ENCODE assay signal across 9 cellular contexts in genomic region chr6:101011165-101011564, GRCh38.
DNase-seq lines count a peak whose midpoint lies in the region; ATAC-seq and TF ChIP-seq lines count a peak whose summit lies in the region.
"Had no signal": no experiment of that assay in that cellular context is flagged by ENCODE, and none has a peak within 500 bp of the region (broad histone marks: within the 10 kb centered on the region; RNA-seq: fewer than 3 reads in every experiment).

No MANE protein-coding gene starts in this region.

- intact Hi-C loops in vagina (cut with DNase I) (no loop called here), thyroid gland (cut with DNase I) (no loop called here)

- peak in 2 of 3 experiments; percentile 30 to 57 for DNase-seq in NCI-H1417 (lab: John Stamatoyannopoulos, UW)
- no peak for DNase-seq in NCI-H1417 treated with DMSO at 0.1 percent for 48 hours (lab: John Stamatoyannopoulos, UW)
- peak; percentile 70 for DNase-seq in Jurkat, Clone E6-1 (ENCODE audit: low read depth, low spot score)
- DNase-seq in fibroblast of villous mesenchyme (ENCODE audit: low read depth): no peak
- DNase-seq in vagina (ENCODE audit: extremely low spot score in 2 of 2): no peak
- no peak for DNase-seq in thyroid gland
- no peak for DNase-seq in HAP-1 (ENCODE audit: low spot score in 2 of 2)

- no peaks in the 10 kb centered on the region for H3K4me1 ChIP-seq in vagina
- no peaks in the 10 kb centered on the region for H3K4me1 ChIP-seq in thyroid gland
- no peaks in the 10 kb centered on the region for H3K4me1 ChIP-seq in HAP-1

- peak; percentile 96 for ATAC-seq in GM21619 (IDR thresholded peaks at IDR 0.05; ENCODE audit: unreplicated experiment)

- WGBS in thyroid gland, 2 donors: 43 to 66% methylated on average over 2 of the region's 2 CpGs

- H3K9me3 ChIP-seq in vagina: no peaks in the 10 kb centered on the region
- H3K9me3 ChIP-seq in thyroid gland: peaks cover 3% of the 10 kb centered on the region
- no peaks in the 10 kb centered on the region; the same call in 1 of the 2 replicates for H3K9me3 ChIP-seq in HAP-1

- H3K4me3 ChIP-seq in Jurkat, Clone E6-1 (ENCODE audit: low read length): no peak overlapping the region
- H3K4me3 ChIP-seq in fibroblast of villous mesenchyme (ENCODE audit: low read depth, low read length): peak overlapping the region; percentile 13
- H3K4me3 ChIP-seq in vagina: no peak overlapping the region
- no peak overlapping the region for H3K4me3 ChIP-seq in thyroid gland (replicated peaks in 1 of 3)
- H3K4me3 ChIP-seq in HAP-1: no peak overlapping the region
- H3K4me3 ChIP-seq: SK-N-MC had no signal

- H3K27ac ChIP-seq in vagina (no peak overlapping the region), thyroid gland (no peak overlapping the region)
- H3K27ac ChIP-seq: SK-N-MC had no signal

- in situ Hi-C loops in HAP-1 (cut with MboI; ENCODE audit: low sequenced_read_pairs): no loop called here

- no peak for TF ChIP-seq CTCF in fibroblast of villous mesenchyme (IDR thresholded peaks at IDR 0.05; ENCODE audit: insufficient read depth, low read depth, low read length)
- TF ChIP-seq CTCF in vagina (IDR thresholded peaks at IDR 0.05): no peak
- no peak for TF ChIP-seq CTCF in thyroid gland (IDR thresholded peaks at IDR 0.05)

- H3K27me3 ChIP-seq in vagina: no peaks in the 10 kb centered on the region
- no peaks in the 10 kb centered on the region for H3K27me3 ChIP-seq in thyroid gland
- peaks cover 5% of the 10 kb centered on the region; the same call in 1 of the 2 replicates for H3K27me3 ChIP-seq in HAP-1 (ENCODE audit: low read depth)

- H3K36me3 ChIP-seq in vagina (no peaks in the 10 kb centered on the region), thyroid gland (no peaks in the 10 kb centered on the region), HAP-1 (replicated peaks) (no peaks in the 10 kb centered on the region)

- TF ChIP-seq POLR2A in vagina (IDR thresholded peaks at IDR 0.05) (no peak), thyroid gland (IDR thresholded peaks at IDR 0.05) (no peak)

Comparison
In these comparisons a context has a peak if more than half of its experiments do, and no peak if none do; other contexts are left out.
1. DNase-seq: peak in NCI-H1417 (2 of 3) and Jurkat, Clone E6-1 (single experiment); none in NCI-H1417 treated with DMSO at 0.1 percent for 48 hours (single experiment), fibroblast of villous mesenchyme (single experiment), vagina (0 of 2), thyroid gland (0 of 2) and HAP-1 (0 of 2).